ENCODE assay signal across 1 cellular context in the genomic region with DNA sequence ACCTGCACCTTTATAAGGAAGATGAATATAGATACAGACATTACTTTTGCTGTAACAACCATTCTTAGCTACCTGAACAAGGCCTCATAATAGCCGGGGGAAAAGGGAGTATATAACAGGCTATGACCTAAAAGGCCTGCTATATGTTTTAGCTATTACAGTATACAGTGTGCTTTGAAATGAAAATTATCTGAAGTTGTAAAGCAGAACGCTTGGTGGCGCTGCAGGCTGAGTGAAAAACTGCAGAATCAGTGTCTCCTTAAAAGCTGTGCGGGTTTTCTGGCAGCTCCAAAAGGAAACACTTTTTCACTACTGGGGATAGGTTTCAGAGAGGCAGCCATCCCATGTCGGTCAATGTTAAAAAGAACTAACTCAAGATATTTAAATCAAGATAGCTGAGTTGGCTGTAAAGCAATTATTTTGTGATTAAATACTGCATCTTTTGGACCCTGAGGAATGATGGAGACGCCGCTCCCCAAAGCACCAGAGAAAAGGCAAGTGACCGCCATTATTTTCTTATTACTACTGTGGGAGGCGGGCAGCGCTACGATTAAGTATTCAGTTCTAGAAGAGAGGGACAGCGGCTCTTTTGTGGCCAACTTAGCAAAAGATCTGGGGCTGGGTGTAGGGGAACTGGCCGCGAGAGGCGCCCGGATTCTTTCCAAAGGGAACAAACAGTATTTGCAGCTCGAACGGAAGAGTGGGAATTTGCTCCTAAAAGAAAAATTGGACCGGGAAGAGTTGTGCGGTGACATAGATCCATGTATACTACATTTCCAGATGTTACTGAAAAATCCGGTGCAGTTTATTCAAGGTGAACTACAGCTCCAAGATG.
TF ChIP-seq lines count a peak whose summit lies in the region.

No MANE protein-coding gene starts in this region.

TF ChIP-seq in WTC11, 78 proteins besides CTCF, POLR2A, EP300 and RAD21 (continued from another document):
- TF ChIP-seq, protein P1, sequence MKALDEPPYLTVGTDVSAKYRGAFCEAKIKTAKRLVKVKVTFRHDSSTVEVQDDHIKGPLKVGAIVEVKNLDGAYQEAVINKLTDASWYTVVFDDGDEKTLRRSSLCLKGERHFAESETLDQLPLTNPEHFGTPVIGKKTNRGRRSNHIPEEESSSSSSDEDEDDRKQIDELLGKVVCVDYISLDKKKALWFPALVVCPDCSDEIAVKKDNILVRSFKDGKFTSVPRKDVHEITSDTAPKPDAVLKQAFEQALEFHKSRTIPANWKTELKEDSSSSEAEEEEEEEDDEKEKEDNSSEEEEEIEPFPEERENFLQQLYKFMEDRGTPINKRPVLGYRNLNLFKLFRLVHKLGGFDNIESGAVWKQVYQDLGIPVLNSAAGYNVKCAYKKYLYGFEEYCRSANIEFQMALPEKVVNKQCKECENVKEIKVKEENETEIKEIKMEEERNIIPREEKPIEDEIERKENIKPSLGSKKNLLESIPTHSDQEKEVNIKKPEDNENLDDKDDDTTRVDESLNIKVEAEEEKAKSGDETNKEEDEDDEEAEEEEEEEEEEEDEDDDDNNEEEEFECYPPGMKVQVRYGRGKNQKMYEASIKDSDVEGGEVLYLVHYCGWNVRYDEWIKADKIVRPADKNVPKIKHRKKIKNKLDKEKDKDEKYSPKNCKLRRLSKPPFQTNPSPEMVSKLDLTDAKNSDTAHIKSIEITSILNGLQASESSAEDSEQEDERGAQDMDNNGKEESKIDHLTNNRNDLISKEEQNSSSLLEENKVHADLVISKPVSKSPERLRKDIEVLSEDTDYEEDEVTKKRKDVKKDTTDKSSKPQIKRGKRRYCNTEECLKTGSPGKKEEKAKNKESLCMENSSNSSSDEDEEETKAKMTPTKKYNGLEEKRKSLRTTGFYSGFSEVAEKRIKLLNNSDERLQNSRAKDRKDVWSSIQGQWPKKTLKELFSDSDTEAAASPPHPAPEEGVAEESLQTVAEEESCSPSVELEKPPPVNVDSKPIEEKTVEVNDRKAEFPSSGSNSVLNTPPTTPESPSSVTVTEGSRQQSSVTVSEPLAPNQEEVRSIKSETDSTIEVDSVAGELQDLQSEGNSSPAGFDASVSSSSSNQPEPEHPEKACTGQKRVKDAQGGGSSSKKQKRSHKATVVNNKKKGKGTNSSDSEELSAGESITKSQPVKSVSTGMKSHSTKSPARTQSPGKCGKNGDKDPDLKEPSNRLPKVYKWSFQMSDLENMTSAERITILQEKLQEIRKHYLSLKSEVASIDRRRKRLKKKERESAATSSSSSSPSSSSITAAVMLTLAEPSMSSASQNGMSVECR (CRISPR knock-in tag; IDR thresholded peaks at IDR 0.05; ENCODE audit: borderline replicate concordance) = no peak
- TF ChIP-seq, protein P2, sequence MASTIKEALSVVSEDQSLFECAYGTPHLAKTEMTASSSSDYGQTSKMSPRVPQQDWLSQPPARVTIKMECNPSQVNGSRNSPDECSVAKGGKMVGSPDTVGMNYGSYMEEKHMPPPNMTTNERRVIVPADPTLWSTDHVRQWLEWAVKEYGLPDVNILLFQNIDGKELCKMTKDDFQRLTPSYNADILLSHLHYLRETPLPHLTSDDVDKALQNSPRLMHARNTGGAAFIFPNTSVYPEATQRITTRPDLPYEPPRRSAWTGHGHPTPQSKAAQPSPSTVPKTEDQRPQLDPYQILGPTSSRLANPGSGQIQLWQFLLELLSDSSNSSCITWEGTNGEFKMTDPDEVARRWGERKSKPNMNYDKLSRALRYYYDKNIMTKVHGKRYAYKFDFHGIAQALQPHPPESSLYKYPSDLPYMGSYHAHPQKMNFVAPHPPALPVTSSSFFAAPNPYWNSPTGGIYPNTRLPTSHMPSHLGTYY (CRISPR knock-in tag; IDR thresholded peaks at IDR 0.05) = no peak
- no peak for TF ChIP-seq TEAD4 (CRISPR knock-in tag; IDR thresholded peaks at IDR 0.05)
- no peak for TF ChIP-seq MYBL2 (CRISPR knock-in tag; IDR thresholded peaks at IDR 0.05)
- TF ChIP-seq, protein P3, sequence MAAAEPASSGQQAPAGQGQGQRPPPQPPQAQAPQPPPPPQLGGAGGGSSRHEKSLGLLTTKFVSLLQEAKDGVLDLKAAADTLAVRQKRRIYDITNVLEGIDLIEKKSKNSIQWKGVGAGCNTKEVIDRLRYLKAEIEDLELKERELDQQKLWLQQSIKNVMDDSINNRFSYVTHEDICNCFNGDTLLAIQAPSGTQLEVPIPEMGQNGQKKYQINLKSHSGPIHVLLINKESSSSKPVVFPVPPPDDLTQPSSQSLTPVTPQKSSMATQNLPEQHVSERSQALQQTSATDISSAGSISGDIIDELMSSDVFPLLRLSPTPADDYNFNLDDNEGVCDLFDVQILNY (CRISPR knock-in tag; IDR thresholded peaks at IDR 0.05) = no peak
- no peak for TF ChIP-seq GTF2I (CRISPR knock-in tag; conservative IDR thresholded peaks at IDR 0.05)
- TF ChIP-seq, protein P4, sequence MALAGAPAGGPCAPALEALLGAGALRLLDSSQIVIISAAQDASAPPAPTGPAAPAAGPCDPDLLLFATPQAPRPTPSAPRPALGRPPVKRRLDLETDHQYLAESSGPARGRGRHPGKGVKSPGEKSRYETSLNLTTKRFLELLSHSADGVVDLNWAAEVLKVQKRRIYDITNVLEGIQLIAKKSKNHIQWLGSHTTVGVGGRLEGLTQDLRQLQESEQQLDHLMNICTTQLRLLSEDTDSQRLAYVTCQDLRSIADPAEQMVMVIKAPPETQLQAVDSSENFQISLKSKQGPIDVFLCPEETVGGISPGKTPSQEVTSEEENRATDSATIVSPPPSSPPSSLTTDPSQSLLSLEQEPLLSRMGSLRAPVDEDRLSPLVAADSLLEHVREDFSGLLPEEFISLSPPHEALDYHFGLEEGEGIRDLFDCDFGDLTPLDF (CRISPR knock-in tag; IDR thresholded peaks at IDR 0.05) = no peak
- no peak for TF ChIP-seq KAT7 (CRISPR knock-in tag; IDR thresholded peaks at IDR 0.05; ENCODE audit: borderline replicate concordance)
- no peak for TF ChIP-seq ZNF121 (CRISPR knock-in tag; IDR thresholded peaks at IDR 0.05)
- no peak for TF ChIP-seq ZNF138 (CRISPR knock-in tag; conservative IDR thresholded peaks at IDR 0.05)
TF ChIP-seq in WTC11: peak in this region for 0.
